In the genomic region with DNA sequence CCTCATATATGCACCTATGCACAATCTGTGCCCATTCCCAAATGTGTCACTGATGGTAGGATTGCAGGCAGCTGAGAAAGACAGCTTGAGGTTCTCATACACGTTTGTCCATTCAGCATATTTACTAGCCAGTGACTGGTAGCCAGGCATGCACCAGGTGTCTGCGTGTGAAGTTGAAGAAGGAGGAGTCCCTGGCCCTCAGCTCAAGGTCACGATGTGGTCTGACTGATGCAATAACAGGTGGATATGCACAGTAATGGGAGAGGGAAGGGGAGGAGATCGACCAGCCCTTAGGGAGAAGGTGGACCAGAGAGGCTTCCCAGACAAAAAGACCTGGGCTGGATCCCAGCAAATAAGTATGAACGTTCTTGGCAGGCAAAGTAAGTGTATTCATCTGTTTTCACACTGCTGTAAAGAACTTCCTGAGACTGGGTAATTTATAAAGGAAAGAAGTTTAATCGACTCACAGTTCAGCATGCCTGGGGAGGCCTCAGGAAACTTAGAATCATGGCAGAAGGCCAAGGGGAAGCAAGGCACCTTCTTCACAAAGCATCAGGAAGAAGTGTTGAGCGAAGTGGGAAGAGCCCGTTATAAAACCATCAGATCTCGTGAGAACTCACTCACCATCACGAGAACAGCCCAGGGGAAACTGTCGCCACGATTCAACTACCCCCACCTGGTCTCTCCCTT, we compare ENCODE assay signal across 19 cellular contexts.
DNase-seq lines count a peak whose midpoint lies in the region; ATAC-seq and TF ChIP-seq lines count a peak whose summit lies in the region.
"Had no signal": no experiment of that assay in that cellular context is flagged by ENCODE, and none has a peak within 500 bp of the region (broad histone marks: within the 10 kb centered on the region; RNA-seq: fewer than 3 reads in every experiment).

No MANE protein-coding gene starts in this region.

- no peak overlapping the region for H3K4me3 Mint-ChIP-seq in Caco-2 (ENCODE audit: unreplicated experiment)
- H3K4me3 Mint-ChIP-seq in type B pancreatic cell, result no peak overlapping the region
- H3K4me3 Mint-ChIP-seq: T-helper 1 cell treated with Interleukin-12 subunit alpha and Interleukin-12 subunit beta and Interleukin-4 antibody, amounts not matched to agents 30 μg/mL and 1 μg/mL, for 36 hours had no signal

- H3K27me3 ChIP-seq in A673 (replicated peaks; ENCODE audit: insufficient read depth, low read depth, low read length, poor library complexity) (no peaks in the 10 kb centered on the region), Caco-2 (replicated peaks; ENCODE audit: control insufficient read depth, insufficient read depth, low read length) (no peaks in the 10 kb centered on the region)
- H3K27me3 ChIP-seq: MG63 had no signal

- TF ChIP-seq CTCF in A673 (conservative IDR thresholded peaks at IDR 0.05; ENCODE audit: low read depth, low read length), result no peak
- no peak for TF ChIP-seq CTCF in Caco-2 (IDR thresholded peaks at IDR 0.05; ENCODE audit: insufficient read depth in 1 of 2, low read depth in 1 of 2, low read length in 1 of 2, severe bottlenecking in 1 of 2, unreplicated experiment in 1 of 2)
- TF ChIP-seq CTCF in fibroblast of the aortic adventitia (IDR thresholded peaks at IDR 0.05; ENCODE audit: insufficient read depth, low read length), result no peak
- TF ChIP-seq CTCF in type B pancreatic cell (conservative IDR thresholded peaks at IDR 0.05), result no peak

- intact Hi-C loops in A673 (cut with micrococcal nuclease; ENCODE audit: unreplicated experiment) (no loop called here), Caco-2 (cut with micrococcal nuclease; ENCODE audit: unreplicated experiment) (no loop called here)

- no peaks in the 10 kb centered on the region for H3K4me1 Mint-ChIP-seq in Caco-2 (ENCODE audit: low read depth, unreplicated experiment)
- peaks cover 16% of the 10 kb centered on the region for H3K4me1 Mint-ChIP-seq in type B pancreatic cell (ENCODE audit: unreplicated experiment)

- no peak overlapping the region for H3K4me3 ChIP-seq in A673 (ENCODE audit: low read depth, low read length, poor library complexity, severe bottlenecking)
- no peak overlapping the region for H3K4me3 ChIP-seq in Caco-2 (ENCODE audit: low read depth, low read length)
- H3K4me3 ChIP-seq in fibroblast of the aortic adventitia (ENCODE audit: low read depth, low read length), result no peak overlapping the region
- H3K4me3 ChIP-seq: MG63 had no signal

- ATAC-seq in HG02763 (IDR thresholded peaks at IDR 0.05; ENCODE audit: unreplicated experiment), result no peak
- ATAC-seq in GM19463 (IDR thresholded peaks at IDR 0.05; ENCODE audit: unreplicated experiment), result no peak
- ATAC-seq: SK-N-SH treated with all-trans-retinoic acid at 6 μM for 48 hours had no signal

- H3K4me1 ChIP-seq in A673 (ENCODE audit: insufficient read depth, low read length, poor library complexity, severe bottlenecking) (no peaks in the 10 kb centered on the region), Caco-2 (no peaks in the 10 kb centered on the region)

- no peak overlapping the region for H3K27ac ChIP-seq in A673 (ENCODE audit: low read depth, low read length, poor library complexity, severe bottlenecking)
- H3K27ac ChIP-seq: C4-2B, HL-60, KMS-11 had no signal

- no peaks in the 10 kb centered on the region for H3K36me3 Mint-ChIP-seq in Caco-2 (ENCODE audit: insufficient read depth, unreplicated experiment)
- no peaks in the 10 kb centered on the region for H3K36me3 Mint-ChIP-seq in type B pancreatic cell

- no peaks in the 10 kb centered on the region for H3K36me3 ChIP-seq in A673 (ENCODE audit: insufficient read depth, low read length, poor library complexity, severe bottlenecking)
- H3K36me3 ChIP-seq in Caco-2 (ENCODE audit: control insufficient read depth, insufficient read depth, low read length), result no peaks in the 10 kb centered on the region
- H3K36me3 ChIP-seq: MG63 had no signal

- no peaks in the 10 kb centered on the region for H3K9me3 Mint-ChIP-seq in Caco-2 (ENCODE audit: unreplicated experiment)
- no peaks in the 10 kb centered on the region for H3K9me3 Mint-ChIP-seq in type B pancreatic cell
- H3K9me3 Mint-ChIP-seq: T-helper 1 cell treated with Interleukin-12 subunit alpha and Interleukin-12 subunit beta and Interleukin-4 antibody, amounts not matched to agents 30 μg/mL and 1 μg/mL, for 36 hours had no signal

- no TSS peak for BruUV-seq in A673 (replicated peaks; lab: Mats Ljungman, UMichigan)
- BruUV-seq in Caco-2 (replicated peaks; lab: Mats Ljungman, UMichigan), result no TSS peak

- H3K27ac Mint-ChIP-seq in Caco-2 (ENCODE audit: unreplicated experiment) (peak overlapping the region; percentile 31), type B pancreatic cell (no peak overlapping the region)
- H3K27ac Mint-ChIP-seq: T-helper 1 cell treated with Interleukin-12 subunit alpha and Interleukin-12 subunit beta and Interleukin-4 antibody, amounts not matched to agents 30 μg/mL and 1 μg/mL, for 36 hours had no signal

- H3K27me3 Mint-ChIP-seq in Caco-2 (ENCODE audit: insufficient read depth, unreplicated experiment), result no peaks in the 10 kb centered on the region
- H3K27me3 Mint-ChIP-seq in type B pancreatic cell, result peaks cover 10% of the 10 kb centered on the region

- H3K9me3 ChIP-seq in A673 (ENCODE audit: low read depth, low read length, poor library complexity, severe bottlenecking) (no peaks in the 10 kb centered on the region), Caco-2 (no peaks in the 10 kb centered on the region)
- H3K9me3 ChIP-seq: MG63 had no signal

- POLR2A ChIA-PET in A673 (lab: Charles Lee; ENCODE audit: low non-redundant PET) (no interaction called here), Caco-2 (lab: Charles Lee) (no interaction called here)

- DNase-seq in A673 (ENCODE audit: low spot score) (peak; percentile 35), Caco-2 (no peak), SW480 (ENCODE audit: low spot score) (peak; percentile 73), fibroblast of the aortic adventitia (ENCODE audit: low read depth) (peak; percentile 35), type B pancreatic cell (ENCODE audit: extremely low spot score, unreplicated experiment) (no peak), Ammon's horn (ENCODE audit: low spot score) (no peak)
- DNase-seq: COR-L47, MG63, NCI-H1092 treated with DMSO at 0.1 percent for 48 hours, NCI-H1694, NCI-H2107, Right ventricle myocardium superior had no signal

- CTCF ChIA-PET in A673 (lab: Charles Lee) (no interaction called here), Caco-2 (lab: Charles Lee) (no interaction called here)

Comparison
In these comparisons a context has a peak if more than half of its experiments do, and no peak if none do; other contexts are left out.
1. DNase-seq: peak in A673 (single experiment), SW480 (single experiment) and fibroblast of the aortic adventitia (single experiment); none in Caco-2 (0 of 2), type B pancreatic cell (single experiment) and Ammon's horn (single experiment).